ENCODE assay signal across 9 cellular contexts in genomic region chr2:21915201-21915600, GRCh38.
"Had no signal": no experiment of that assay in that cellular context is flagged by ENCODE, and none has a peak within 500 bp of the region (broad histone marks: within the 10 kb centered on the region; RNA-seq: fewer than 3 reads in every experiment).

No MANE protein-coding gene starts in this region.

- ATAC-seq: GM23338, HCT116 had no signal

- H3K9me3 ChIP-seq: HAP-1 had no signal

- H3K27ac ChIP-seq: HL-60 had no signal

- H3K36me3 ChIP-seq: HAP-1 had no signal

- H3K4me3 Mint-ChIP-seq: GM23338, HFFc6, IgD-negative memory B cell had no signal

- DNase-seq: H7, HFFc6, Kasumi-1, KG1 had no signal

- H2AFZ ChIP-seq: GM23338 had no signal

- H3K4me1 ChIP-seq: HAP-1 had no signal

- H3K27ac Mint-ChIP-seq: GM23338, HFFc6, IgD-negative memory B cell had no signal

- H3K4me1 Mint-ChIP-seq: GM23338, IgD-negative memory B cell had no signal

- H3K4me3 ChIP-seq: GM23338, HAP-1 had no signal

- H3K27me3 Mint-ChIP-seq: IgD-negative memory B cell had no signal

- H3K4me2 ChIP-seq: GM23338 had no signal

- H3K9me3 Mint-ChIP-seq: GM23338 had no signal
